In the genomic region with DNA sequence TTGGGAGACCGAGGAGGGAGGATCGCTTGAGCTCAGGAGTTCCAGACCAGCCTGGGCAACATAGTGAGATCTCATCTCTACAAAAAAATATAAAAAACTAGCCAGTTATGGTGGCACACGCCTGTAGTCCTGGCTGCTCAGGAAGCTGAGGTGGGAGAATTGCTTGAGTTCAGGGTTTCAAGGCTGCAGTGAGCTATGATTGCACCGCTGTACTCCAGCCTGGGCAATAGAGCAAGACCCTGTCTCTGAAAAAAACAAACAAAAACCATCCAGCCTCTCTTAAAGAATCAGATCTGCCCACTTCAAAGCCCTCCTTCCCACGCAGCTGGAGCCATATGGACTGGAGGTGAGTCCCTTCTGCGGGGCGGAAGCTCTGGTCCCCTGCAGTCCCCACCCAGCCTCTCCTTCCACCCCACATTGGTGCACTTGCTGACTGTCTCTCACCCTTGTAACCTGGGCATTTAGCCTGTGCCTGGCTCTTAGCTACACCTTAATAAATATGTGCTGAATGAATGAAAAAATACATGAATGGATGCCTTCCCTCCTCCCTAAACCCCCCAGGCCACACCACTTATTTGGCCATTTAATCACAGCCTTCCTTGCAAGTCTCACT, we compare ENCODE assay signal across 1 cellular context.
TF ChIP-seq lines count a peak whose summit lies in the region.

No MANE protein-coding gene starts in this region.

TF ChIP-seq in GM23338, 12 proteins besides CTCF, POLR2A, EP300 and RAD21:
- TF ChIP-seq, protein P1, sequence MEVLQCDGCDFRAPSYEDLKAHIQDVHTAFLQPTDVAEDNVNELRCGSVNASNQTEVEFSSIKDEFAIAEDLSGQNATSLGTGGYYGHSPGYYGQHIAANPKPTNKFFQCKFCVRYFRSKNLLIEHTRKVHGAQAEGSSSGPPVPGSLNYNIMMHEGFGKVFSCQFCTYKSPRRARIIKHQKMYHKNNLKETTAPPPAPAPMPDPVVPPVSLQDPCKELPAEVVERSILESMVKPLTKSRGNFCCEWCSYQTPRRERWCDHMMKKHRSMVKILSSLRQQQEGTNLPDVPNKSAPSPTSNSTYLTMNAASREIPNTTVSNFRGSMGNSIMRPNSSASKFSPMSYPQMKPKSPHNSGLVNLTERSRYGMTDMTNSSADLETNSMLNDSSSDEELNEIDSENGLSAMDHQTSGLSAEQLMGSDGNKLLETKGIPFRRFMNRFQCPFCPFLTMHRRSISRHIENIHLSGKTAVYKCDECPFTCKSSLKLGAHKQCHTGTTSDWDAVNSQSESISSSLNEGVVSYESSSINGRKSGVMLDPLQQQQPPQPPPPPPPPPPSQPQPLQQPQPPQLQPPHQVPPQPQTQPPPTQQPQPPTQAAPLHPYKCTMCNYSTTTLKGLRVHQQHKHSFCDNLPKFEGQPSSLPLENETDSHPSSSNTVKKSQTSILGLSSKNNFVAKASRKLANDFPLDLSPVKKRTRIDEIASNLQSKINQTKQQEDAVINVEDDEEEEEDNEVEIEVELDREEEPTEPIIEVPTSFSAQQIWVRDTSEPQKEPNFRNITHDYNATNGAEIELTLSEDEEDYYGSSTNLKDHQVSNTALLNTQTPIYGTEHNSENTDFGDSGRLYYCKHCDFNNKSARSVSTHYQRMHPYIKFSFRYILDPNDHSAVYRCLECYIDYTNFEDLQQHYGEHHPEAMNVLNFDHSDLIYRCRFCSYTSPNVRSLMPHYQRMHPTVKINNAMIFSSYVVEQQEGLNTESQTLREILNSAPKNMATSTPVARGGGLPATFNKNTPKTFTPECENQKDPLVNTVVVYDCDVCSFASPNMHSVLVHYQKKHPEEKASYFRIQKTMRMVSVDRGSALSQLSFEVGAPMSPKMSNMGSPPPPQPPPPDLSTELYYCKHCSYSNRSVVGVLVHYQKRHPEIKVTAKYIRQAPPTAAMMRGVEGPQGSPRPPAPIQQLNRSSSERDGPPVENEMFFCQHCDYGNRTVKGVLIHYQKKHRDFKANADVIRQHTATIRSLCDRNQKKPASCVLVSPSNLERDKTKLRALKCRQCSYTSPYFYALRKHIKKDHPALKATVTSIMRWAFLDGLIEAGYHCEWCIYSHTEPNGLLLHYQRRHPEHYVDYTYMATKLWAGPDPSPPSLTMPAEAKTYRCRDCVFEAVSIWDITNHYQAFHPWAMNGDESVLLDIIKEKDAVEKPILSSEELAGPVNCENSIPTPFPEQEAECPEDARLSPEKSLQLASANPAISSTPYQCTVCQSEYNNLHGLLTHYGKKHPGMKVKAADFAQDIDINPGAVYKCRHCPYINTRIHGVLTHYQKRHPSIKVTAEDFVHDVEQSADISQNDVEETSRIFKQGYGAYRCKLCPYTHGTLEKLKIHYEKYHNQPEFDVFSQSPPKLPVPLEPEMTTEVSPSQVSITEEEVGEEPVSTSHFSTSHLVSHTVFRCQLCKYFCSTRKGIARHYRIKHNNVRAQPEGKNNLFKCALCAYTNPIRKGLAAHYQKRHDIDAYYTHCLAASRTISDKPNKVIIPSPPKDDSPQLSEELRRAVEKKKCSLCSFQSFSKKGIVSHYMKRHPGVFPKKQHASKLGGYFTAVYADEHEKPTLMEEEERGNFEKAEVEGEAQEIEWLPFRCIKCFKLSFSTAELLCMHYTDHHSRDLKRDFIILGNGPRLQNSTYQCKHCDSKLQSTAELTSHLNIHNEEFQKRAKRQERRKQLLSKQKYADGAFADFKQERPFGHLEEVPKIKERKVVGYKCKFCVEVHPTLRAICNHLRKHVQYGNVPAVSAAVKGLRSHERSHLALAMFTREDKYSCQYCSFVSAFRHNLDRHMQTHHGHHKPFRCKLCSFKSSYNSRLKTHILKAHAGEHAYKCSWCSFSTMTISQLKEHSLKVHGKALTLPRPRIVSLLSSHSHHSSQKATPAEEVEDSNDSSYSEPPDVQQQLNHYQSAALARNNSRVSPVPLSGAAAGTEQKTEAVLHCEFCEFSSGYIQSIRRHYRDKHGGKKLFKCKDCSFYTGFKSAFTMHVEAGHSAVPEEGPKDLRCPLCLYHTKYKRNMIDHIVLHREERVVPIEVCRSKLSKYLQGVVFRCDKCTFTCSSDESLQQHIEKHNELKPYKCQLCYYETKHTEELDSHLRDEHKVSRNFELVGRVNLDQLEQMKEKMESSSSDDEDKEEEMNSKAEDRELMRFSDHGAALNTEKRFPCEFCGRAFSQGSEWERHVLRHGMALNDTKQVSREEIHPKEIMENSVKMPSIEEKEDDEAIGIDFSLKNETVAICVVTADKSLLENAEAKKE (CRISPR knock-in tag; IDR thresholded peaks at IDR 0.05) = no peak
- TF ChIP-seq, protein P2, sequence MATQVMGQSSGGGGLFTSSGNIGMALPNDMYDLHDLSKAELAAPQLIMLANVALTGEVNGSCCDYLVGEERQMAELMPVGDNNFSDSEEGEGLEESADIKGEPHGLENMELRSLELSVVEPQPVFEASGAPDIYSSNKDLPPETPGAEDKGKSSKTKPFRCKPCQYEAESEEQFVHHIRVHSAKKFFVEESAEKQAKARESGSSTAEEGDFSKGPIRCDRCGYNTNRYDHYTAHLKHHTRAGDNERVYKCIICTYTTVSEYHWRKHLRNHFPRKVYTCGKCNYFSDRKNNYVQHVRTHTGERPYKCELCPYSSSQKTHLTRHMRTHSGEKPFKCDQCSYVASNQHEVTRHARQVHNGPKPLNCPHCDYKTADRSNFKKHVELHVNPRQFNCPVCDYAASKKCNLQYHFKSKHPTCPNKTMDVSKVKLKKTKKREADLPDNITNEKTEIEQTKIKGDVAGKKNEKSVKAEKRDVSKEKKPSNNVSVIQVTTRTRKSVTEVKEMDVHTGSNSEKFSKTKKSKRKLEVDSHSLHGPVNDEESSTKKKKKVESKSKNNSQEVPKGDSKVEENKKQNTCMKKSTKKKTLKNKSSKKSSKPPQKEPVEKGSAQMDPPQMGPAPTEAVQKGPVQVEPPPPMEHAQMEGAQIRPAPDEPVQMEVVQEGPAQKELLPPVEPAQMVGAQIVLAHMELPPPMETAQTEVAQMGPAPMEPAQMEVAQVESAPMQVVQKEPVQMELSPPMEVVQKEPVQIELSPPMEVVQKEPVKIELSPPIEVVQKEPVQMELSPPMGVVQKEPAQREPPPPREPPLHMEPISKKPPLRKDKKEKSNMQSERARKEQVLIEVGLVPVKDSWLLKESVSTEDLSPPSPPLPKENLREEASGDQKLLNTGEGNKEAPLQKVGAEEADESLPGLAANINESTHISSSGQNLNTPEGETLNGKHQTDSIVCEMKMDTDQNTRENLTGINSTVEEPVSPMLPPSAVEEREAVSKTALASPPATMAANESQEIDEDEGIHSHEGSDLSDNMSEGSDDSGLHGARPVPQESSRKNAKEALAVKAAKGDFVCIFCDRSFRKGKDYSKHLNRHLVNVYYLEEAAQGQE (IDR thresholded peaks at IDR 0.05; ENCODE audit: unreplicated experiment) = no peak
- TF ChIP-seq ZNF114 (CRISPR knock-in tag; IDR thresholded peaks at IDR 0.05) (no peak), EZH2 (IDR thresholded peaks at IDR 0.05; ENCODE audit: low read depth, unreplicated experiment) (no peak)
TF ChIP-seq in GM23338: peak in this region for 0.
